In the genomic region with DNA sequence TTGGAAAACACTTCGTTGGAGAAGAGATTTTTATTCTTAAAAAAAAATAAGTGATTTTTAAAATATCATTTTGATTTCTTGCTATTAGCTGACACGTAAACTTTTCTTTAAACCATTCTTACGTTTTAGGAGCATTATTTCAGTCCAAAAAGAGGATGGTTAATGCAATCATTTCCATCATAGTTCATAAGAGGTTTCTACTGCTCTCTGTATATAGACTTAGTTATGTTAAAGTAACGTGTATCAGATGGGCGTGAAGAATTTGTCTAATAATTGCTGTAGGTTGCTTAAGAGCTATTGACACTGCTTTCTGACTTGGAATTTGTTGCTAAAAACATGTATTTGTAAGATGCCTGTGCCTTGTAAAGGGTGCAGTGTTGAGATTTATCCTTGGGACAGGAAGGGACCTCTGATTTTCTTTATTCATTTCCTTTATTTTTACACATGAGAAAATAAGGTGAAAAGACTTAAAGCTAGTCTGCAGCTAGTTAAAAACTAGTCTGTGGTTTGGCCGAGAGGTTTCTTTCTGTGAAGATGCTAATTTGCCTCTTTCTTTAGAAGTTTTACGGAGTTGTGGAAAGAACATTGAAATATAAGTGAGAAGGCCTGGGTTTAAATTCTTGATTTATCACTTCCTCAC, we compare ENCODE assay signal across 10 cellular contexts. TPM values are rescaled to one million over a fixed set of nuclear protein-coding genes. Genes with fewer than 3 reads are reported as not detected.
A peak's percentile ranks its signal among the peaks of the same experiment; 100 is the strongest.
DNase-seq lines count a peak whose midpoint lies in the region; ATAC-seq and TF ChIP-seq lines count a peak whose summit lies in the region.
"Had no signal": no experiment of that assay in that cellular context is flagged by ENCODE, and none has a peak within 500 bp of the region (broad histone marks: within the 10 kb centered on the region; RNA-seq: fewer than 3 reads in every experiment).

No MANE protein-coding gene starts in this region.

- peak overlapping the region; percentile 71 to 94 (median 92) for H3K27ac ChIP-seq in right lobe of liver

- CTCF ChIA-PET in activated naive CD4-positive, alpha-beta T cell treated with anti-CD3 and anti-CD28 coated beads, Interleukin-2, amount 10 ng/mL, durations not matched to agents 7 days and 5 days (lab: Charles Lee) = interaction anchor here (1.3 to 3.0 kb wide), 5 partner anchors 30 to 57 kb away, joined by 3 to 10 read pairs (median 8); no protein-coding TSS in a partner anchor

- H3K27ac Mint-ChIP-seq in activated naive CD4-positive, alpha-beta T cell treated with anti-CD3 and anti-CD28 coated beads, Interleukin-2, amount 10 ng/mL, durations not matched to agents 7 days and 5 days = peak overlapping the region; percentile 94
- H3K27ac Mint-ChIP-seq in activated naive CD4-positive, alpha-beta T cell treated with anti-CD3 and anti-CD28 coated beads, Interleukin-2, amount 50 U/mL, for 72 hours = peak overlapping the region; percentile 95 to 96
- H3K27ac Mint-ChIP-seq in type B pancreatic cell = no peak overlapping the region

- 17% methylated on average over 7 of the region's 7 CpGs for WGBS in right lobe of liver (ENCODE audit: insufficient coverage, low coverage, low lambda C conversion rate, missing lambda C conversion rate)

- peaks cover 34% of the 10 kb centered on the region for H3K36me3 Mint-ChIP-seq in activated naive CD4-positive, alpha-beta T cell treated with anti-CD3 and anti-CD28 coated beads, Interleukin-2, amount 10 ng/mL, durations not matched to agents 7 days and 5 days
- peaks cover 26 to 31% of the 10 kb centered on the region in 2 donors for H3K36me3 Mint-ChIP-seq in activated naive CD4-positive, alpha-beta T cell treated with anti-CD3 and anti-CD28 coated beads, Interleukin-2, amount 50 U/mL, for 72 hours
- no peaks in the 10 kb centered on the region for H3K36me3 Mint-ChIP-seq in type B pancreatic cell

- no peak for ATAC-seq in activated naive CD4-positive, alpha-beta T cell treated with anti-CD3 and anti-CD28 coated beads, Interleukin-2, amount 50 U/mL, for 72 hours
- ATAC-seq in right lobe of liver (no peak), GM18867 (IDR thresholded peaks at IDR 0.05; ENCODE audit: unreplicated experiment) (no peak)
- ATAC-seq: body of pancreas had no signal

- no peaks in the 10 kb centered on the region for H3K27me3 ChIP-seq in right lobe of liver
- H3K27me3 ChIP-seq: body of pancreas had no signal

- no peaks in the 10 kb centered on the region for H3K9me3 Mint-ChIP-seq in activated naive CD4-positive, alpha-beta T cell treated with anti-CD3 and anti-CD28 coated beads, Interleukin-2, amount 10 ng/mL, durations not matched to agents 7 days and 5 days
- no peaks in the 10 kb centered on the region for H3K9me3 Mint-ChIP-seq in activated naive CD4-positive, alpha-beta T cell treated with anti-CD3 and anti-CD28 coated beads, Interleukin-2, amount 50 U/mL, for 72 hours
- no peaks in the 10 kb centered on the region for H3K9me3 Mint-ChIP-seq in type B pancreatic cell

- H3K9me3 ChIP-seq in right lobe of liver = no peaks in the 10 kb centered on the region
- H3K9me3 ChIP-seq: body of pancreas had no signal

- intact Hi-C loops in right lobe of liver (cut with DNase I) = loop anchor here in 1 of 2 donors (10.0 kb wide), 1 partner anchor 65 kb away; no protein-coding TSS in a partner anchor

- H3K4me1 ChIP-seq in right lobe of liver = peaks cover 0 to 48% (median 18%) of the 10 kb centered on the region in 4 donors

- H3K4me3 ChIP-seq in right lobe of liver = peak overlapping the region; percentile 0 to 64 (median 3)

- peak overlapping the region; percentile 91 for H3K4me3 Mint-ChIP-seq in activated naive CD4-positive, alpha-beta T cell treated with anti-CD3 and anti-CD28 coated beads, Interleukin-2, amount 10 ng/mL, durations not matched to agents 7 days and 5 days
- peak overlapping the region; percentile 55 for H3K4me3 Mint-ChIP-seq in type B pancreatic cell

- H3K4me1 Mint-ChIP-seq in activated naive CD4-positive, alpha-beta T cell treated with anti-CD3 and anti-CD28 coated beads, Interleukin-2, amount 10 ng/mL, durations not matched to agents 7 days and 5 days = peaks cover 71% of the 10 kb centered on the region
- H3K4me1 Mint-ChIP-seq in type B pancreatic cell (ENCODE audit: unreplicated experiment) = peaks cover 44% of the 10 kb centered on the region

- no peak for DNase-seq in activated naive CD4-positive, alpha-beta T cell treated with anti-CD3 and anti-CD28 coated beads, Interleukin-2, amount 10 ng/mL, durations not matched to agents 7 days and 5 days
- DNase-seq in activated naive CD4-positive, alpha-beta T cell (lab: John Stamatoyannopoulos, UW) = no peak
- no peak for DNase-seq in activated naive CD4-positive, alpha-beta T cell treated with anti-CD3 and anti-CD28 coated beads, Interleukin-2, amount 50 U/mL, for 72 hours (ENCODE audit: low spot score in 2 of 2)
- DNase-seq in right lobe of liver (no peak), type B pancreatic cell (ENCODE audit: extremely low spot score, unreplicated experiment) (no peak), AG08395 (ENCODE audit: low spot score) (no peak), occipital lobe (lab: John Stamatoyannopoulos, UW) (no peak)
- DNase-seq: body of pancreas, NCI-H1092 had no signal

- TF ChIP-seq CTCF in right lobe of liver (IDR thresholded peaks at IDR 0.05) (no peak), type B pancreatic cell (conservative IDR thresholded peaks at IDR 0.05) (no peak)

- TF ChIP-seq POLR2A in right lobe of liver (IDR thresholded peaks at IDR 0.05) = no peak

- H3K36me3 ChIP-seq in right lobe of liver = peaks cover 0 to 3% (median 0%) of the 10 kb centered on the region in 4 donors

- peaks cover 7% of the 10 kb centered on the region for H3K27me3 Mint-ChIP-seq in activated naive CD4-positive, alpha-beta T cell treated with anti-CD3 and anti-CD28 coated beads, Interleukin-2, amount 10 ng/mL, durations not matched to agents 7 days and 5 days
- no peaks in the 10 kb centered on the region for H3K27me3 Mint-ChIP-seq in type B pancreatic cell

RNA-seq across cellular contexts. Expression of gene ANKRD12, which starts 2.9 kb away (rescaled TPM):
- total RNA-seq in activated naive CD4-positive, alpha-beta T cell treated with anti-CD3 and anti-CD28 coated beads, Interleukin-2, amount 50 U/mL, for 72 hours = 10 to 100 TPM; 63.7 to 72.3 TPM
- 10 to 100 TPM; 12.3 to 38.7 (median 21.4) TPM for total RNA-seq in right lobe of liver
- total RNA-seq in type B pancreatic cell (ENCODE audit: low replicate concordance) = 28.2 and 38.8 TPM in 2 replicates
- 186 TPM for total RNA-seq in occipital lobe

RNA-seq across cellular contexts. Expression of gene NDUFV2, which starts 37.0 kb away (rescaled TPM):
- total RNA-seq in activated naive CD4-positive, alpha-beta T cell treated with anti-CD3 and anti-CD28 coated beads, Interleukin-2, amount 50 U/mL, for 72 hours = 100 to 1,000 TPM; 311 to 402 TPM
- total RNA-seq in right lobe of liver (100 to 1,000 TPM; 164 to 236 (median 183) TPM), type B pancreatic cell (ENCODE audit: low replicate concordance) (122 and 135 TPM in 2 replicates), occipital lobe (95.1 TPM)
